20 cellular contexts compared by ENCODE assay signal in the genomic region with DNA sequence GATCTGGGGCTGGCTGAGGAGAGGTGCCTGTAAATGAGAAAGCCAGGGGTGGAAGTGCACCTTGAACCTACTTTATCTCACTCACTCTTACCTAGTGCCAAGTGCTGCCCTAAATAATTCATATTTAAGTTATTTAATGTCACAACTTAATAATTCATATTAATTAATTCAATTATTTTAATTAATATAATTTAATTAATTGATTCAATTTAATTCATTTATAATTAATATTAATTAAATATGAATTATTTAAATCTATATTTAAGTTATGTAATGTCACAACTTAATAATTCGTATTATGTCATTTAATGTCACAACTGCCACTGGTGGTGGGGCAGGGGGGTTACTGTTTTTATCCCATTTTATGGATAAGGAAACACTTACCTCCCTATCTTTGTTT.
DNase-seq lines count a peak whose midpoint lies in the region; ATAC-seq, FAIRE-seq and TF ChIP-seq lines count a peak whose summit lies in the region.
"Had no signal": no experiment of that assay in that cellular context is flagged by ENCODE, and none has a peak within 500 bp of the region (broad histone marks: within the 10 kb centered on the region; RNA-seq: fewer than 3 reads in every experiment).

No MANE protein-coding gene starts in this region.

- intact Hi-C loops in kidney (cut with DNase I): no loop called here

- no peaks in the 10 kb centered on the region; the same call in none of the 2 replicates for H3K9me2 ChIP-seq in GM23338 (ENCODE audit: insufficient read depth)

- no peak overlapping the region for H3K4me2 ChIP-seq in GM23338

- H3K4me3 Mint-ChIP-seq in GM23338: no peak overlapping the region
- H3K4me3 Mint-ChIP-seq: CD4-positive, CD25-positive, alpha-beta regulatory T cell; CD8-positive, alpha-beta memory T cell; IgD-negative memory B cell had no signal

- no peaks in the 10 kb centered on the region for H4K20me1 ChIP-seq in GM23338 (replicated peaks; ENCODE audit: insufficient read depth)

- no peaks in the 10 kb centered on the region for H3K79me2 ChIP-seq in GM23338 (replicated peaks; ENCODE audit: insufficient read depth)

- no peak overlapping the region for H3K9ac ChIP-seq in kidney (ENCODE audit: low read length in 2 of 2)

- TF ChIP-seq CTCF in GM23338 (conservative IDR thresholded peaks at IDR 0.05; ENCODE audit: low read depth in 2 of 2) (no peak), kidney (IDR thresholded peaks at IDR 0.05; ENCODE audit: borderline replicate concordance, extremely low read depth, insufficient read depth) (no peak)

- H3K27ac Mint-ChIP-seq in GM23338: no peak overlapping the region
- H3K27ac Mint-ChIP-seq: CD4-positive, CD25-positive, alpha-beta regulatory T cell; CD8-positive, alpha-beta memory T cell; IgD-negative memory B cell had no signal

- peak; percentile 51 for FAIRE-seq in colon (lab: Jason Lieb, UNC)
- FAIRE-seq in kidney (lab: Jason Lieb, UNC): peak; percentile 85
- FAIRE-seq: D721Med, GM12892, H54 had no signal

- H2AFZ ChIP-seq in GM23338: 0 out of 2 replicates have a peak overlapping the region, but pooled peaks have one; percentile 38

- H3F3A ChIP-seq in GM23338 (replicated peaks; ENCODE audit: low read depth): no peaks in the 10 kb centered on the region

- peaks cover 7% of the 10 kb centered on the region for H3K27me3 Mint-ChIP-seq in GM23338 (ENCODE audit: insufficient read depth, low read depth, poor library complexity)

- no peaks in the 10 kb centered on the region for H3K36me3 ChIP-seq in GM23338 (ENCODE audit: insufficient read depth)
- H3K36me3 ChIP-seq in kidney (ENCODE audit: control insufficient read depth in 1 of 2, insufficient read depth in 2 of 2, low read length in 2 of 2): no peaks in the 10 kb centered on the region
- H3K36me3 ChIP-seq: BE2C had no signal

- no peaks in the 10 kb centered on the region for H3K36me3 Mint-ChIP-seq in GM23338 (ENCODE audit: low read depth)
- H3K36me3 Mint-ChIP-seq: CD4-positive, CD25-positive, alpha-beta regulatory T cell; CD8-positive, alpha-beta memory T cell; IgD-negative memory B cell had no signal

- no peaks in the 10 kb centered on the region for H3K27me3 ChIP-seq in GM23338 (ENCODE audit: insufficient read depth)
- H3K27me3 ChIP-seq: BE2C had no signal

- peaks cover 10% of the 10 kb centered on the region; the same call in 2 of the 3 replicates for H3K9me3 Mint-ChIP-seq in GM23338
- H3K9me3 Mint-ChIP-seq: CD8-positive, alpha-beta memory T cell; IgD-negative memory B cell had no signal

- DNase-seq in GM23338 (ENCODE audit: low spot score) (no peak), kidney (no peak), NCI-H1436 (lab: John Stamatoyannopoulos, UW) (no peak)
- DNase-seq: ACHN; BE2C; C1 segment of cervical spinal cord; CD4-positive, CD25-positive, alpha-beta regulatory T cell; CD8-positive, alpha-beta memory T cell; GDM1; HCEC 1CT; KBM-7 had no signal

- H3K4me1 Mint-ChIP-seq in GM23338: peaks cover 31% of the 10 kb centered on the region

- no peak overlapping the region for H3K27ac ChIP-seq in GM23338 (ENCODE audit: low read depth)
- no peak overlapping the region for H3K27ac ChIP-seq in kidney (ENCODE audit: low read depth in 2 of 2, low read length in 2 of 2)
- H3K27ac ChIP-seq: HL-60 had no signal

- H3K4me1 ChIP-seq in GM23338 (ENCODE audit: insufficient read depth) (peaks cover 13% of the 10 kb centered on the region; the same call in 1 of the 2 replicates), kidney (ENCODE audit: control insufficient read depth in 1 of 2, insufficient read depth in 1 of 2, low read depth in 1 of 2, low read length in 2 of 2) (no peaks in the 10 kb centered on the region)
- H3K4me1 ChIP-seq: BE2C had no signal

- ATAC-seq in GM23338 (no peak), GM18511 (IDR thresholded peaks at IDR 0.05; ENCODE audit: unreplicated experiment) (no peak), GM19324 (IDR thresholded peaks at IDR 0.05; ENCODE audit: low FRiP score, unreplicated experiment) (no peak)

- H3K4me3 ChIP-seq in GM23338: no peak overlapping the region
- H3K4me3 ChIP-seq in kidney (ENCODE audit: low read length in 2 of 2): no peak overlapping the region

- H3K9me3 ChIP-seq in kidney (ENCODE audit: control insufficient read depth in 1 of 2, low read length in 2 of 2): no peaks in the 10 kb centered on the region
- H3K9me3 ChIP-seq: Caco-2 had no signal

TF ChIP-seq in GM23338, 12 proteins besides CTCF, POLR2A, EP300 and RAD21 (continues in another document):
- TF ChIP-seq EZH2 (IDR thresholded peaks at IDR 0.05; ENCODE audit: low read depth, unreplicated experiment) (no peak), ZNF114 (CRISPR knock-in tag; IDR thresholded peaks at IDR 0.05) (no peak), STAT1 (IDR thresholded peaks at IDR 0.05; ENCODE audit: unreplicated experiment) (no peak), EZH2phosphoT487 (IDR thresholded peaks at IDR 0.05; ENCODE audit: unreplicated experiment) (no peak), CREB1 (CRISPR knock-in tag; IDR thresholded peaks at IDR 0.05; ENCODE audit: low read depth) (no peak), NANOG (IDR thresholded peaks at IDR 0.05; ENCODE audit: borderline replicate concordance) (no peak)
- TF ChIP-seq, protein P1, sequence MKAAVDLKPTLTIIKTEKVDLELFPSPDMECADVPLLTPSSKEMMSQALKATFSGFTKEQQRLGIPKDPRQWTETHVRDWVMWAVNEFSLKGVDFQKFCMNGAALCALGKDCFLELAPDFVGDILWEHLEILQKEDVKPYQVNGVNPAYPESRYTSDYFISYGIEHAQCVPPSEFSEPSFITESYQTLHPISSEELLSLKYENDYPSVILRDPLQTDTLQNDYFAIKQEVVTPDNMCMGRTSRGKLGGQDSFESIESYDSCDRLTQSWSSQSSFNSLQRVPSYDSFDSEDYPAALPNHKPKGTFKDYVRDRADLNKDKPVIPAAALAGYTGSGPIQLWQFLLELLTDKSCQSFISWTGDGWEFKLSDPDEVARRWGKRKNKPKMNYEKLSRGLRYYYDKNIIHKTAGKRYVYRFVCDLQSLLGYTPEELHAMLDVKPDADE (IDR thresholded peaks at IDR 0.05): no peak
- TF ChIP-seq, protein P2, sequence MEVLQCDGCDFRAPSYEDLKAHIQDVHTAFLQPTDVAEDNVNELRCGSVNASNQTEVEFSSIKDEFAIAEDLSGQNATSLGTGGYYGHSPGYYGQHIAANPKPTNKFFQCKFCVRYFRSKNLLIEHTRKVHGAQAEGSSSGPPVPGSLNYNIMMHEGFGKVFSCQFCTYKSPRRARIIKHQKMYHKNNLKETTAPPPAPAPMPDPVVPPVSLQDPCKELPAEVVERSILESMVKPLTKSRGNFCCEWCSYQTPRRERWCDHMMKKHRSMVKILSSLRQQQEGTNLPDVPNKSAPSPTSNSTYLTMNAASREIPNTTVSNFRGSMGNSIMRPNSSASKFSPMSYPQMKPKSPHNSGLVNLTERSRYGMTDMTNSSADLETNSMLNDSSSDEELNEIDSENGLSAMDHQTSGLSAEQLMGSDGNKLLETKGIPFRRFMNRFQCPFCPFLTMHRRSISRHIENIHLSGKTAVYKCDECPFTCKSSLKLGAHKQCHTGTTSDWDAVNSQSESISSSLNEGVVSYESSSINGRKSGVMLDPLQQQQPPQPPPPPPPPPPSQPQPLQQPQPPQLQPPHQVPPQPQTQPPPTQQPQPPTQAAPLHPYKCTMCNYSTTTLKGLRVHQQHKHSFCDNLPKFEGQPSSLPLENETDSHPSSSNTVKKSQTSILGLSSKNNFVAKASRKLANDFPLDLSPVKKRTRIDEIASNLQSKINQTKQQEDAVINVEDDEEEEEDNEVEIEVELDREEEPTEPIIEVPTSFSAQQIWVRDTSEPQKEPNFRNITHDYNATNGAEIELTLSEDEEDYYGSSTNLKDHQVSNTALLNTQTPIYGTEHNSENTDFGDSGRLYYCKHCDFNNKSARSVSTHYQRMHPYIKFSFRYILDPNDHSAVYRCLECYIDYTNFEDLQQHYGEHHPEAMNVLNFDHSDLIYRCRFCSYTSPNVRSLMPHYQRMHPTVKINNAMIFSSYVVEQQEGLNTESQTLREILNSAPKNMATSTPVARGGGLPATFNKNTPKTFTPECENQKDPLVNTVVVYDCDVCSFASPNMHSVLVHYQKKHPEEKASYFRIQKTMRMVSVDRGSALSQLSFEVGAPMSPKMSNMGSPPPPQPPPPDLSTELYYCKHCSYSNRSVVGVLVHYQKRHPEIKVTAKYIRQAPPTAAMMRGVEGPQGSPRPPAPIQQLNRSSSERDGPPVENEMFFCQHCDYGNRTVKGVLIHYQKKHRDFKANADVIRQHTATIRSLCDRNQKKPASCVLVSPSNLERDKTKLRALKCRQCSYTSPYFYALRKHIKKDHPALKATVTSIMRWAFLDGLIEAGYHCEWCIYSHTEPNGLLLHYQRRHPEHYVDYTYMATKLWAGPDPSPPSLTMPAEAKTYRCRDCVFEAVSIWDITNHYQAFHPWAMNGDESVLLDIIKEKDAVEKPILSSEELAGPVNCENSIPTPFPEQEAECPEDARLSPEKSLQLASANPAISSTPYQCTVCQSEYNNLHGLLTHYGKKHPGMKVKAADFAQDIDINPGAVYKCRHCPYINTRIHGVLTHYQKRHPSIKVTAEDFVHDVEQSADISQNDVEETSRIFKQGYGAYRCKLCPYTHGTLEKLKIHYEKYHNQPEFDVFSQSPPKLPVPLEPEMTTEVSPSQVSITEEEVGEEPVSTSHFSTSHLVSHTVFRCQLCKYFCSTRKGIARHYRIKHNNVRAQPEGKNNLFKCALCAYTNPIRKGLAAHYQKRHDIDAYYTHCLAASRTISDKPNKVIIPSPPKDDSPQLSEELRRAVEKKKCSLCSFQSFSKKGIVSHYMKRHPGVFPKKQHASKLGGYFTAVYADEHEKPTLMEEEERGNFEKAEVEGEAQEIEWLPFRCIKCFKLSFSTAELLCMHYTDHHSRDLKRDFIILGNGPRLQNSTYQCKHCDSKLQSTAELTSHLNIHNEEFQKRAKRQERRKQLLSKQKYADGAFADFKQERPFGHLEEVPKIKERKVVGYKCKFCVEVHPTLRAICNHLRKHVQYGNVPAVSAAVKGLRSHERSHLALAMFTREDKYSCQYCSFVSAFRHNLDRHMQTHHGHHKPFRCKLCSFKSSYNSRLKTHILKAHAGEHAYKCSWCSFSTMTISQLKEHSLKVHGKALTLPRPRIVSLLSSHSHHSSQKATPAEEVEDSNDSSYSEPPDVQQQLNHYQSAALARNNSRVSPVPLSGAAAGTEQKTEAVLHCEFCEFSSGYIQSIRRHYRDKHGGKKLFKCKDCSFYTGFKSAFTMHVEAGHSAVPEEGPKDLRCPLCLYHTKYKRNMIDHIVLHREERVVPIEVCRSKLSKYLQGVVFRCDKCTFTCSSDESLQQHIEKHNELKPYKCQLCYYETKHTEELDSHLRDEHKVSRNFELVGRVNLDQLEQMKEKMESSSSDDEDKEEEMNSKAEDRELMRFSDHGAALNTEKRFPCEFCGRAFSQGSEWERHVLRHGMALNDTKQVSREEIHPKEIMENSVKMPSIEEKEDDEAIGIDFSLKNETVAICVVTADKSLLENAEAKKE (CRISPR knock-in tag; IDR thresholded peaks at IDR 0.05): no peak
